In the genomic region with DNA sequence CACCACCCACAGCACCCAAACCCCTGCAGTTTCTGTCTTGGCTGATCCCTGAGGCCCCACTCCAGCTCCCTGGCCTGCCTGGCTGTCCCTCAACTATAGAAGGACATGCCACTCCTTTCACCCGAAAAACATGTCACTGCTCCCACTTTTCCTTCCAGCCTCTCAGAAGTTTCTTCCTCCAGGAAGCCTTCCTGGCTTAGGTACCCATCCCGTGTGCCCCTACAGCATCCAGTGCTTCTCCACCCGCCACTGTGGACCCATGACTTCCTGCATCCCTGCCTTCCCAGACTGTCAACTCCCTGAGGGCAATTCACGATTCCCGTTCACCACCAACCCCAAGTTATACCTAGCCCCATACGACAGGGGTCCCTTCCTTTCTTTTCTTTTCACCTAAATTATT, we compare ENCODE assay signal across 29 cellular contexts. TPM values are rescaled to one million over a fixed set of nuclear protein-coding genes. Genes with fewer than 3 reads are reported as not detected.
"Had no signal": no experiment of that assay in that cellular context is flagged by ENCODE, and none has a peak within 500 bp of the region (broad histone marks: within the 10 kb centered on the region; RNA-seq: fewer than 3 reads in every experiment).

No MANE protein-coding gene starts in this region.

- H3K27me3 ChIP-seq: pancreas, sigmoid colon, tibial nerve had no signal

- H3K9me3 ChIP-seq: pancreas, tibial nerve had no signal

- ATAC-seq: activated CD8-positive, alpha-beta T cell treated with anti-CD3 and anti-CD28 coated beads for 36 hours; activated naive CD8-positive, alpha-beta T cell treated with anti-CD3 and anti-CD28 coated beads, Interleukin-2, amount 50 U/mL, for 24 hours; activated T-cell treated with anti-CD3 and anti-CD28 coated beads, Interleukin-2, amount 50 U/mL, for 4 hours; esophagus mucosa; naive thymus-derived CD4-positive, alpha-beta T cell; pancreas; psoas muscle; stimulated activated effector memory CD8-positive, alpha-beta T cell treated with anti-CD3 and anti-CD28 coated beads, Interleukin-12 subunit alpha, Interleukin-12 subunit beta, amount 100 ng/mL, for 72 hours had no signal

- H3K9me3 Mint-ChIP-seq: activated B cell treated with CpG ODN at 0.5 μM for 24 hours; activated T-cell treated with anti-CD3 and anti-CD28 coated beads, Interleukin-2, amount 50 U/mL, for 4 hours; endodermal cell; immature natural killer cell; T-helper 2 cell treated with Interferon-gamma antibody and Interleukin-4, amounts not matched to agents 5 μg/mL and 100 μg/mL, for 36 hours had no signal

- H3K36me3 Mint-ChIP-seq: memory B cell had no signal

- DNase-seq: activated B cell treated with CpG ODN at 0.5 μM for 24 hours; activated CD4-positive, alpha-beta T cell treated with anti-CD3 and anti-CD28 coated beads, Interleukin-2, amount 50 U/mL, for 1 hour; activated CD8-positive, alpha-beta T cell treated with anti-CD3 and anti-CD28 coated beads for 36 hours; activated effector memory CD4-positive, alpha-beta T cell treated with Interleukin-2 at 50 U/mL for 16 hours; activated naive CD4-positive, alpha-beta T cell treated with Interleukin-2 at 50 U/mL for 16 hours; activated naive CD8-positive, alpha-beta T cell treated with anti-CD3 and anti-CD28 coated beads, Interleukin-2, amount 50 U/mL, for 24 hours; activated T-cell treated with anti-CD3 and anti-CD28 coated beads, Interleukin-2, amount 50 U/mL, for 4 hours; amygdala; caudate nucleus; endodermal cell; foreskin fibroblast; head of caudate nucleus; hypothalamus; immature natural killer cell; midbrain; naive thymus-derived CD4-positive, alpha-beta T cell; nucleus accumbens; pancreas; psoas muscle; sigmoid colon; small intestine; stimulated activated CD4-positive, alpha-beta T cell treated with anti-CD3 and anti-CD28 coated beads, Interleukin-4, amount 100 ng/mL, for 24 hours had no signal

- H3K4me3 Mint-ChIP-seq: activated B cell treated with CpG ODN at 0.5 μM for 24 hours; activated CD8-positive, alpha-beta T cell treated with anti-CD3 and anti-CD28 coated beads for 36 hours; activated naive CD8-positive, alpha-beta T cell treated with anti-CD3 and anti-CD28 coated beads, Interleukin-2, amount 50 U/mL, for 24 hours; activated T-cell treated with anti-CD3 and anti-CD28 coated beads, Interleukin-2, amount 50 U/mL, for 4 hours; dendritic cell treated with granulocyte-macrophage colony-stimulating factor and Interleukin-4, amounts not matched to agents 40 ng/mL and 50 ng/mL, for 4 days; endodermal cell; immature natural killer cell; memory B cell; naive thymus-derived CD4-positive, alpha-beta T cell; stimulated activated effector memory CD8-positive, alpha-beta T cell treated with anti-CD3 and anti-CD28 coated beads, Interleukin-12 subunit alpha, Interleukin-12 subunit beta, amount 100 ng/mL, for 72 hours; T-helper 2 cell treated with Interferon-gamma antibody and Interleukin-4, amounts not matched to agents 5 μg/mL and 100 μg/mL, for 36 hours had no signal

- H3K36me3 ChIP-seq: pancreas had no signal

- H3K27ac Mint-ChIP-seq: activated B cell treated with CpG ODN at 0.5 μM for 24 hours; activated CD8-positive, alpha-beta T cell treated with anti-CD3 and anti-CD28 coated beads for 36 hours; activated naive CD8-positive, alpha-beta T cell treated with anti-CD3 and anti-CD28 coated beads, Interleukin-2, amount 50 U/mL, for 24 hours; dendritic cell treated with granulocyte-macrophage colony-stimulating factor and Interleukin-4, amounts not matched to agents 40 ng/mL and 50 ng/mL, for 4 days; endodermal cell; immature natural killer cell; memory B cell; T-helper 2 cell treated with Interferon-gamma antibody and Interleukin-4, amounts not matched to agents 5 μg/mL and 100 μg/mL, for 36 hours had no signal

- H3K27ac ChIP-seq: pancreas, sigmoid colon, tibial nerve had no signal

- H3K4me3 ChIP-seq: pancreas, psoas muscle, sigmoid colon, tibial nerve had no signal

- H3K4me1 ChIP-seq: pancreas had no signal

- H3K27me3 Mint-ChIP-seq: activated B cell treated with CpG ODN at 0.5 μM for 24 hours; activated CD8-positive, alpha-beta T cell treated with anti-CD3 and anti-CD28 coated beads for 36 hours; activated naive CD8-positive, alpha-beta T cell treated with anti-CD3 and anti-CD28 coated beads, Interleukin-2, amount 50 U/mL, for 24 hours; memory B cell had no signal

RNA-seq across cellular contexts. Expression of a gene that starts 52.9 kb away (rescaled TPM):
- total RNA-seq: activated B cell treated with CpG ODN at 0.5 μM for 24 hours, endodermal cell, esophagus mucosa, temporal lobe had no signal
